ENCODE assay signal across 17 cellular contexts in the genomic region with DNA sequence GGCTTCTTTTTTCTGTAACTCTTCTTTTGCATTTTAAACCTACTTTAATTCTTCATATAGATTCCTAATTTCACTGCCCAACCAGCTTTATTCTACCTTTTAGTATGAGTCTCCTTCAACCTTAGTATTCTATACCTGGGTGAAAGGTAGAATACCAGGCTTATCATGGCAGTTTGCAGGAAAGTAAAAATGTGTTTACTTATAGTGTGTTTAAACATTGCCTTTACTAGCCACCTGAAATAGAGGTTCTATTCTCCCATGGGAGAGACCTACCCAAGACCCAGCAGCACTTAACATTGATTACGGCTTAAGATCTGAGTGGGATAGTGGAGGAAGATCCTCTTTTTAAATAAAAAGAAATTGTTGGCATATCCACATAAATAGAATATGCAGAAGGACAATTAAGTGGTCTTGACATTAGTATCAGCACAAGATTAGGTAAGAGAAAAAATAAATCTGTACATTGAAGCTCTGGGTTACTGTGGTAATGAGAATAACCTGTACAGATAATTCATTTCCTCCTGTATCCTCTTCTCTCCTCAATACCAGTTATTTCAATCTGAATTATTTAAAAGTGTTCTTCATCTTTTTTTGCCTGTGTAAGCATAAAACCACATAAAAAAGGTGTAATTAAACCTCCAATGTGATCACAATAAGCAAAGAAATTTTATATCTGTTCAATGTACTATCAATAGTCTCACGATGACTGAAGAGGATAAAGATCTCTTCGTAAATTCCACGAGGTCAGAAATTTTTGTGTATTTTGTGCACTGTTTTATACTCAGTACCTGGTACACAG. TPM values are rescaled to one million over a fixed set of nuclear protein-coding genes. Genes with fewer than 3 reads are reported as not detected.
A peak's percentile ranks its signal among the peaks of the same experiment; 100 is the strongest.
DNase-seq lines count a peak whose midpoint lies in the region; ATAC-seq, FAIRE-seq and TF ChIP-seq lines count a peak whose summit lies in the region.
"Had no signal": no experiment of that assay in that cellular context is flagged by ENCODE, and none has a peak within 500 bp of the region (broad histone marks: within the 10 kb centered on the region; RNA-seq: fewer than 3 reads in every experiment).

No MANE protein-coding gene starts in this region.

- peaks cover 57% of the 10 kb centered on the region for H3K4me1 ChIP-seq in A549
- H3K4me1 ChIP-seq in K562 (replicated peaks in 1 of 2; ENCODE audit: control insufficient read depth in 2 of 2, insufficient read depth in 2 of 2, low read length in 2 of 2): no peaks in the 10 kb centered on the region
- peaks cover 18 to 36% of the 10 kb centered on the region in 2 donors for H3K4me1 ChIP-seq in gastrocnemius medialis

- H3K4me2 ChIP-seq in A549: no peak overlapping the region; the same call in 2 of the 3 replicates
- no peak overlapping the region for H3K4me2 ChIP-seq in K562 (ENCODE audit: insufficient read depth, low read length)
- H3K4me2 ChIP-seq: PC-9 had no signal

- TF ChIP-seq CTCF in A549 (IDR thresholded peaks at IDR 0.05) (no peak), K562 (IDR thresholded peaks at IDR 0.05 in 2 of 3, conservative IDR thresholded peaks at IDR 0.05 in 1 of 3; ENCODE audit: insufficient read depth in 2 of 3, low read depth in 1 of 3, low read length in 3 of 3) (no peak), gastrocnemius medialis (IDR thresholded peaks at IDR 0.05 in 4 of 5, conservative IDR thresholded peaks at IDR 0.05 in 1 of 5) (no peak)

- ATAC-seq in A549 (no peak), K562 (no peak), gastrocnemius medialis (no peak), GM21447 (IDR thresholded peaks at IDR 0.05; ENCODE audit: unreplicated experiment) (no peak)

- WGBS in A549 (ENCODE audit: missing lambda C conversion rate): 94% methylated on average over 4 of the region's 4 CpGs
- 5% methylated on average over 4 of the region's 4 CpGs for WGBS in K562 (ENCODE audit: insufficient coverage, low coverage, missing lambda C conversion rate)

- H3K36me3 ChIP-seq in K562 (ENCODE audit: control insufficient read depth, insufficient read depth, low read length) (no peaks in the 10 kb centered on the region), gastrocnemius medialis (no peaks in the 10 kb centered on the region)

- in situ Hi-C loops in K562 (cut with MboI) (no loop called here), gastrocnemius medialis (cut with MboI; ENCODE audit: low sequenced_read_pairs in 4 of 4) (no loop called here)

- H3K9ac ChIP-seq in K562 (ENCODE audit: insufficient read depth in 1 of 2, low read depth in 2 of 2, low read length in 2 of 2): no peak overlapping the region

- H3K27ac ChIP-seq in A549 (peak overlapping the region in 1 of 2 experiments; percentile 19; a peak in 2 of 6 replicates), K562 (ENCODE audit: extremely low read depth, low read depth, low read length) (no peak overlapping the region), gastrocnemius medialis (peak overlapping the region; percentile 90 to 93 (median 91))
- H3K27ac ChIP-seq: PC-9 had no signal

- no peaks in the 10 kb centered on the region for H3K79me2 ChIP-seq in K562 (ENCODE audit: control insufficient read depth, insufficient read depth, low read length)

- CTCF ChIA-PET in A549 (lab: Yijun Ruan, JAX): interaction anchor here (0.6 to 2.5 kb wide), 4 partner anchors 18 to 195 kb away, joined by 4 to 10 read pairs (median 4); no protein-coding TSS in a partner anchor
- CTCF ChIA-PET in K562 (lab: Yijun Ruan, JAX; ENCODE audit: low intra/inter-chr PET ratio): no interaction called here

- H2AFZ ChIP-seq in K562 (ENCODE audit: low read depth, low read length): no peak overlapping the region
- H2AFZ ChIP-seq: PC-9 had no signal

- H3K27me3 ChIP-seq in K562 (ENCODE audit: control insufficient read depth in 2 of 2, insufficient read depth in 2 of 2, low read length in 2 of 2) (peaks cover 13 to 26% of the 10 kb centered on the region in 2 experiments; a peak in 4 of 5 replicates), gastrocnemius medialis (no peaks in the 10 kb centered on the region)

- DNase-seq in A549 (ENCODE audit: low read depth in 1 of 2, low spot score in 1 of 2) (no peak), H54 (ENCODE audit: insufficient read length, low spot score) (no peak), K562 (ENCODE audit: extremely low read depth in 1 of 4, low spot score in 3 of 4) (no peak), gastrocnemius medialis (no peak), CD1c-positive myeloid dendritic cell (ENCODE audit: extremely low spot score) (no peak), NCI-H774 (lab: John Stamatoyannopoulos, UW) (no peak)
- DNase-seq: C1 segment of cervical spinal cord, DMS79, HCEC 1CT, NCI-H187, NCI-H2107, NCI-H510A treated with DMSO at 0.1 percent for 48 hours, NCI-H82, PC-9 had no signal

- H4K20me1 ChIP-seq in K562 (replicated peaks; ENCODE audit: control insufficient read depth, insufficient read depth, low read length): no peaks in the 10 kb centered on the region

- H3K4me3 ChIP-seq in A549 (no peak overlapping the region), K562 (no peak overlapping the region), gastrocnemius medialis (peak overlapping the region; percentile 54 to 66 (median 59))
- H3K4me3 ChIP-seq: PC-9 had no signal

- POLR2A ChIA-PET in A549 (lab: Yijun Ruan, JAX) (interaction anchor here (1.2 kb wide), 1 partner anchor 221 kb away, joined by 3 read pairs; no protein-coding TSS in a partner anchor), K562 (lab: Yijun Ruan, JAX) (no interaction called here)

- BruUV-seq in K562 (replicated peaks; lab: Mats Ljungman, UMichigan): no TSS peak

- intact Hi-C loops in K562 (cut with micrococcal nuclease) (no loop called here), gastrocnemius medialis (cut with DNase I; ENCODE audit: low total_unique reads) (no loop called here)

- TF ChIP-seq RAD21 in A549 (conservative IDR thresholded peaks at IDR 0.05 in 1 of 2, IDR thresholded peaks at IDR 0.05 in 1 of 2): no peak
- TF ChIP-seq RAD21 in K562 (CRISPR knock-in tag; conservative IDR thresholded peaks at IDR 0.05 in 1 of 2, IDR thresholded peaks at IDR 0.05 in 1 of 2): no peak

- TF ChIP-seq POLR2A in A549 (IDR thresholded peaks at IDR 0.05; ENCODE audit: low read length) (no peak), H54 (IDR thresholded peaks at IDR 0.05; ENCODE audit: low read depth, low read length) (no peak), K562 (conservative IDR thresholded peaks at IDR 0.05) (no peak), gastrocnemius medialis (IDR thresholded peaks at IDR 0.05) (no peak)

- no peaks in the 10 kb centered on the region for H3K9me1 ChIP-seq in K562 (ENCODE audit: control insufficient read depth, insufficient read depth, low read length)

- TF ChIP-seq EP300 in A549 (IDR thresholded peaks at IDR 0.05): no peak
- no peak for TF ChIP-seq EP300 in K562 (IDR thresholded peaks at IDR 0.05; ENCODE audit: low read length)

- no peak for FAIRE-seq in A549 (lab: Jason Lieb, UNC)
- FAIRE-seq in H54 (lab: Jason Lieb, UNC): peak; percentile 89
- no peak for FAIRE-seq in K562 (lab: Jason Lieb, UNC)
- FAIRE-seq: GM12892, GM18507 had no signal

- no peaks in the 10 kb centered on the region for H3K9me3 ChIP-seq in A549
- H3K9me3 ChIP-seq in K562 (replicated peaks; ENCODE audit: control insufficient read depth, insufficient read depth, low read depth, low read length): no peaks in the 10 kb centered on the region
- no peaks in the 10 kb centered on the region for H3K9me3 ChIP-seq in gastrocnemius medialis

RNA-seq across cellular contexts. Expression of gene MYPN, which starts 1.4 kb away (rescaled TPM):
- polyA plus RNA-seq in A549 (2011; rRNA removed) (2.1 and 2.3 TPM in 2 replicates), A549 (2017; fragmentation: RNase III; extraction: RNeasy Plus Mini Kit Qiagen cat#74134 plus additional on column Dnase treatment) (1.5 to 1.8 TPM (median 1.5 TPM) in 3 replicates), K562 (2011; rRNA removed) (not detected in 2 replicates), K562 (2014; fragmentation: Illumina TruSeq; extraction: Trizol) (not detected in 2 replicates), K562 (2014; fragmentation: Nextera tagmentation; extraction: Ambion mirVana) (not detected), K562 (2014; rRNA removed) (not detected in 2 replicates)
- polyA plus RNA-seq in A549 (2012; cell fraction: cytosol; rRNA removed): 0.67 and 0.95 TPM in 2 replicates
- 1.1 and 1.9 TPM in 2 replicates for polyA plus RNA-seq in A549 (2012; cell fraction: nucleus; rRNA removed)
- polyA minus RNA-seq in A549 (2011; rRNA and poly(A)+ RNA removed): 2.3 and 2.6 TPM in 2 replicates
- total RNA-seq in K562 (2011; cell fraction: chromatin; rRNA removed; ENCODE audit: low replicate concordance): not detected in 2 replicates
- not detected in 2 replicates for total RNA-seq in K562 (2011; cell fraction: nucleolus; rRNA removed)
- not detected in 2 replicates for total RNA-seq in K562 (2011; cell fraction: nucleoplasm; rRNA removed)
- total RNA-seq in K562 (2014; rRNA removed) (not detected in 2 replicates), K562 (2014; rRNA removed; fragmentation: Illumina TruSeq; extraction: Trizol) (not detected in 2 replicates), K562 (2015; rRNA removed; fragmentation: Illumina TruSeq; extraction: Trizol) (not detected in 2 replicates), K562 (2021) (not detected in 2 replicates), gastrocnemius medialis (100 to 1,000 TPM; 118 to 342 (median 193) TPM)
- polyA plus RNA-seq in K562 (2011; cell fraction: cytosol; rRNA removed): not detected in 2 replicates
- not detected in 2 replicates for polyA plus RNA-seq in K562 (2011; cell fraction: nucleus; rRNA removed)
- not detected in 2 replicates for polyA plus RNA-seq in K562 (2012)
- polyA minus RNA-seq in K562 (2011; rRNA and poly(A)+ RNA removed): not detected in 2 replicates
- polyA minus RNA-seq in K562 (2011; cell fraction: cytosol; rRNA and poly(A)+ RNA removed): 0.48 and 0.73 TPM in 2 replicates
- 0.11 TPM in 1 of 2 replicates, not detected in the other for polyA minus RNA-seq in K562 (2011; cell fraction: nucleus; rRNA and poly(A)+ RNA removed)

RNA-seq across cellular contexts. Expression of gene HERC4, which starts 32.8 kb away (rescaled TPM):
- polyA plus RNA-seq in A549 (2011; rRNA removed) (40.5 and 51.3 TPM in 2 replicates), A549 (2017; fragmentation: RNase III; extraction: RNeasy Plus Mini Kit Qiagen cat#74134 plus additional on column Dnase treatment) (42.2 to 53.7 TPM (median 43.2 TPM) in 3 replicates), K562 (2011; rRNA removed) (22.5 and 25.6 TPM in 2 replicates), K562 (2014; fragmentation: Illumina TruSeq; extraction: Trizol) (18.6 and 22.8 TPM in 2 replicates), K562 (2014; fragmentation: Nextera tagmentation; extraction: Ambion mirVana) (10 to 100 TPM; 12.5 to 17.4 TPM), K562 (2014; rRNA removed) (17.2 and 22.5 TPM in 2 replicates)
- polyA plus RNA-seq in A549 (2012; cell fraction: cytosol; rRNA removed): 13.8 and 16.0 TPM in 2 replicates
- polyA plus RNA-seq in A549 (2012; cell fraction: nucleus; rRNA removed): 18.3 and 43.5 TPM in 2 replicates
- polyA minus RNA-seq in A549 (2011; rRNA and poly(A)+ RNA removed): 25.5 and 29.6 TPM in 2 replicates
- total RNA-seq in K562 (2011; cell fraction: chromatin; rRNA removed; ENCODE audit: low replicate concordance): 62.0 and 186 TPM in 2 replicates
- 26.7 and 30.8 TPM in 2 replicates for total RNA-seq in K562 (2011; cell fraction: nucleolus; rRNA removed)
- total RNA-seq in K562 (2011; cell fraction: nucleoplasm; rRNA removed): 81.7 and 136 TPM in 2 replicates
- total RNA-seq in K562 (2014; rRNA removed) (15.8 and 17.5 TPM in 2 replicates), K562 (2014; rRNA removed; fragmentation: Illumina TruSeq; extraction: Trizol) (33.5 and 40.5 TPM in 2 replicates), K562 (2015; rRNA removed; fragmentation: Illumina TruSeq; extraction: Trizol) (27.1 and 30.6 TPM in 2 replicates), K562 (2021) (26.3 and 29.8 TPM in 2 replicates), gastrocnemius medialis (10 to 100 TPM; 12.8 to 25.2 (median 13.1) TPM)
- polyA plus RNA-seq in K562 (2011; cell fraction: cytosol; rRNA removed): 3.8 and 9.3 TPM in 2 replicates
- polyA plus RNA-seq in K562 (2011; cell fraction: nucleus; rRNA removed): 18.5 and 25.6 TPM in 2 replicates
- polyA plus RNA-seq in K562 (2012): 20.8 and 24.5 TPM in 2 replicates
- polyA minus RNA-seq in K562 (2011; rRNA and poly(A)+ RNA removed): 45.3 and 52.7 TPM in 2 replicates
- 11.3 and 14.3 TPM in 2 replicates for polyA minus RNA-seq in K562 (2011; cell fraction: cytosol; rRNA and poly(A)+ RNA removed)
- 26.0 and 42.8 TPM in 2 replicates for polyA minus RNA-seq in K562 (2011; cell fraction: nucleus; rRNA and poly(A)+ RNA removed)

Comparison
In these comparisons a context has a peak if more than half of its experiments do, and no peak if none do; other contexts are left out.
1. H3K4me3 ChIP-seq: peak in gastrocnemius medialis (4 of 4); none in A549 (single experiment) and K562 (single experiment).
2. RNA of gene MYPN, which starts 1.4 kb away (total RNA-seq): 118 to 342 TPM in gastrocnemius medialis; not detected in K562; every median in the first group is over 100 times any median in the second.
3. Of the 35 proteins assayed by ChIP-seq in both K562 and A549: peak only in K562: none; only in A549: none; in both: MAFK; in neither: 34.